Comparison of ENCODE assay signal across 18 cellular contexts in the genomic region with DNA sequence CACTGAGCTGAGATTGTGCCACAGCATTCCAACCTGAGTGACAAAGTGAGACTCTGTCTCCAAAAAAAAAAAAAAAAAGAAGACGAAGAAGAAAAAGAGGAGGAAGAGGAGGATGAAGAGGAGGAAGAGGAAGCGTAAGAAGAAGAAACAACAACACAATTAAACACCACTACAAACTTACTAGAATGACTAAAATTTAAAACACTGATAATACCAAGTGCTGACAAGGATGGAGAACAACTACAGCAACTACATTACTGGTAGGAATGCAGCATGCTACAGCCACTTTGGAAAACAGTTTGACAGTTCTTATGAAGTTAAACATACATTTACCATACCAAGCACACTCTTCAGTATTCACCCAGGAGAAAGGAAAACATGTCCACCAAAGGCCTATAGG. TPM values are rescaled to one million over a fixed set of nuclear protein-coding genes. Genes with fewer than 3 reads are reported as not detected.
A peak's percentile ranks its signal among the peaks of the same experiment; 100 is the strongest.
DNase-seq lines count a peak whose midpoint lies in the region; ATAC-seq, FAIRE-seq and TF ChIP-seq lines count a peak whose summit lies in the region.
"Had no signal": no experiment of that assay in that cellular context is flagged by ENCODE, and none has a peak within 500 bp of the region (broad histone marks: within the 10 kb centered on the region; RNA-seq: fewer than 3 reads in every experiment).

No MANE protein-coding gene starts in this region.

- H3K4me1 Mint-ChIP-seq in stimulated activated memory B cell treated with anti-CD40 and anti-IgM and Interleukin-4, amounts not matched to agents 10 μg/mL and 1 μg/mL and 100 μg/mL, for 72 hours, result peaks cover 68% of the 10 kb centered on the region

- peak overlapping the region; percentile 4 for H3K27ac Mint-ChIP-seq in stimulated activated memory B cell treated with anti-CD40 and anti-IgM and Interleukin-4, amounts not matched to agents 10 μg/mL and 1 μg/mL and 100 μg/mL, for 72 hours
- H3K27ac Mint-ChIP-seq: GM23338, H9, HFFc6 had no signal

- peaks cover 21% of the 10 kb centered on the region for H3K79me2 ChIP-seq in HepG2 (ENCODE audit: insufficient read depth, low read length)
- peaks cover 97% of the 10 kb centered on the region for H3K79me2 ChIP-seq in K562 (ENCODE audit: control insufficient read depth, insufficient read depth, low read length)

- POLR2A ChIA-PET in HepG2 (lab: Yijun Ruan, JAX), result no interaction called here
- POLR2A ChIA-PET in K562 (lab: Yijun Ruan, JAX), result no interaction called here

- no peak for TF ChIP-seq CTCF in HepG2 (CRISPR knock-in tag; IDR thresholded peaks at IDR 0.05)
- TF ChIP-seq CTCF in right lobe of liver (IDR thresholded peaks at IDR 0.05), result no peak
- no peak for TF ChIP-seq CTCF in K562 (IDR thresholded peaks at IDR 0.05 in 2 of 3, conservative IDR thresholded peaks at IDR 0.05 in 1 of 3; ENCODE audit: insufficient read depth in 2 of 3, low read depth in 1 of 3, low read length in 3 of 3)

- DNase-seq in HepG2 (ENCODE audit: low spot score) (no peak), right lobe of liver (no peak), K562 (ENCODE audit: extremely low read depth in 1 of 4, low spot score in 3 of 4) (no peak), DMS114 treated with DMSO at 0.1 percent for 48 hours (lab: John Stamatoyannopoulos, UW; ENCODE audit: unreplicated experiment) (no peak), 8988T (no peak)
- DNase-seq: C1 segment of cervical spinal cord; Calu3; CD4-positive, alpha-beta memory T cell; COR-L47; DMS153; DND-41; H9; HFFc6 had no signal

- no peak for TF ChIP-seq RAD21 in HepG2 (CRISPR knock-in tag; IDR thresholded peaks at IDR 0.05)
- no peak for TF ChIP-seq RAD21 in K562 (CRISPR knock-in tag; conservative IDR thresholded peaks at IDR 0.05 in 1 of 2, IDR thresholded peaks at IDR 0.05 in 1 of 2)

- no peaks in the 10 kb centered on the region for H3K9me1 ChIP-seq in K562 (ENCODE audit: control insufficient read depth, insufficient read depth, low read length)

- in situ Hi-C loops in HepG2 (cut with HindIII; ENCODE audit: extremely low pct_ligation_motif_present, low pct_unique_long_range_greater_than_20kb), result no loop called here
- in situ Hi-C loops in K562 (cut with MboI), result no loop called here

- peaks cover 13% of the 10 kb centered on the region for H3K9me3 Mint-ChIP-seq in stimulated activated memory B cell treated with anti-CD40 and anti-IgM and Interleukin-4, amounts not matched to agents 10 μg/mL and 1 μg/mL and 100 μg/mL, for 72 hours
- H3K9me3 Mint-ChIP-seq: GM23338, H9, HFFc6 had no signal

- H4K20me1 ChIP-seq in HepG2 (ENCODE audit: insufficient read depth, low read length) (no peaks in the 10 kb centered on the region; the same call in 1 of the 2 replicates), K562 (replicated peaks; ENCODE audit: control insufficient read depth, insufficient read depth, low read length) (no peaks in the 10 kb centered on the region)

- no peak overlapping the region for H3K4me2 ChIP-seq in HepG2 (ENCODE audit: low read depth, low read length)
- H3K4me2 ChIP-seq in K562 (ENCODE audit: insufficient read depth, low read length), result no peak overlapping the region
- H3K4me2 ChIP-seq: GM23338 had no signal

- H3K36me3 ChIP-seq in HepG2 (replicated peaks in 1 of 2; ENCODE audit: control insufficient read depth in 1 of 2, insufficient read depth in 2 of 2, low read length in 2 of 2) (no peaks in the 10 kb centered on the region), right lobe of liver (no peaks in the 10 kb centered on the region), K562 (ENCODE audit: control insufficient read depth, insufficient read depth, low read length) (peaks cover 8% of the 10 kb centered on the region)

- TF ChIP-seq EP300 in HepG2 (IDR thresholded peaks at IDR 0.05; ENCODE audit: low read depth in 2 of 2, low read length in 2 of 2) (no peak), HepG2 (CRISPR knock-in tag; IDR thresholded peaks at IDR 0.05; ENCODE audit: borderline replicate concordance) (no peak), K562 (IDR thresholded peaks at IDR 0.05; ENCODE audit: low read length) (no peak)

- H2AFZ ChIP-seq in HepG2 (ENCODE audit: low read length) (no peak overlapping the region), K562 (ENCODE audit: low read depth, low read length) (no peak overlapping the region)
- H2AFZ ChIP-seq: GM23338 had no signal

- BruUV-seq in HepG2 (replicated peaks; lab: Mats Ljungman, UMichigan), result no TSS peak
- BruUV-seq in K562 (replicated peaks; lab: Mats Ljungman, UMichigan), result no TSS peak

- CTCF ChIA-PET in HepG2 (lab: Yijun Ruan, JAX; ENCODE audit: low intra/inter-chr PET ratio, low total read pairs), result no interaction called here
- CTCF ChIA-PET in K562 (lab: Yijun Ruan, JAX; ENCODE audit: low intra/inter-chr PET ratio), result no interaction called here

- ATAC-seq in HepG2 (no peak), right lobe of liver (no peak), K562 (no peak)
- no peak for ATAC-seq in stimulated activated memory B cell treated with anti-CD40 and anti-IgM and Interleukin-4, amounts not matched to agents 10 μg/mL and 1 μg/mL and 100 μg/mL, for 72 hours
- ATAC-seq: GM23338, HCT116 had no signal

- H3K27me3 Mint-ChIP-seq in stimulated activated memory B cell treated with anti-CD40 and anti-IgM and Interleukin-4, amounts not matched to agents 10 μg/mL and 1 μg/mL and 100 μg/mL, for 72 hours, result no peaks in the 10 kb centered on the region
- H3K27me3 Mint-ChIP-seq: CD4-positive, alpha-beta memory T cell had no signal

- H3K4me1 ChIP-seq in HepG2 (ENCODE audit: insufficient read depth, low read length) (peaks cover 16% of the 10 kb centered on the region), right lobe of liver (no peaks in the 10 kb centered on the region), K562 (replicated peaks in 1 of 2; ENCODE audit: control insufficient read depth in 2 of 2, insufficient read depth in 2 of 2, low read length in 2 of 2) (peaks cover 0 to 5% of the 10 kb centered on the region in 2 experiments; a peak in 2 of 5 replicates)

- H3K9me3 ChIP-seq in HepG2 (ENCODE audit: low read length) (no peaks in the 10 kb centered on the region), right lobe of liver (no peaks in the 10 kb centered on the region), K562 (replicated peaks; ENCODE audit: control insufficient read depth, insufficient read depth, low read depth, low read length) (peaks cover 4% of the 10 kb centered on the region; the same call in 1 of the 2 replicates)

- H3K4me3 ChIP-seq in HepG2 (replicated peaks in 1 of 3; ENCODE audit: insufficient read depth in 1 of 3, low read depth in 2 of 3, low read length in 3 of 3), result no peak overlapping the region
- no peak overlapping the region for H3K4me3 ChIP-seq in right lobe of liver
- H3K4me3 ChIP-seq in K562, result no peak overlapping the region
- H3K4me3 ChIP-seq: GM23338 had no signal

- WGBS in HepG2 (ENCODE audit: low lambda C conversion rate), result 98% methylated on average over 2 of the region's 2 CpGs
- WGBS in right lobe of liver (ENCODE audit: insufficient coverage, low coverage, low lambda C conversion rate, missing lambda C conversion rate), result 88% methylated on average over 1 of the region's 2 CpGs
- no CpG with 5 or more reads among the region's 2 CpGs for WGBS in K562 (ENCODE audit: insufficient coverage, low coverage, missing lambda C conversion rate)

- H3K4me3 Mint-ChIP-seq in stimulated activated memory B cell treated with anti-CD40 and anti-IgM and Interleukin-4, amounts not matched to agents 10 μg/mL and 1 μg/mL and 100 μg/mL, for 72 hours, result no peak overlapping the region
- H3K4me3 Mint-ChIP-seq: CD4-positive, alpha-beta memory T cell; GM23338; H9; HFFc6 had no signal

- peaks cover 47% of the 10 kb centered on the region for H3K36me3 Mint-ChIP-seq in stimulated activated memory B cell treated with anti-CD40 and anti-IgM and Interleukin-4, amounts not matched to agents 10 μg/mL and 1 μg/mL and 100 μg/mL, for 72 hours

- TF ChIP-seq POLR2A in HepG2 (IDR thresholded peaks at IDR 0.05; ENCODE audit: insufficient read depth in 1 of 2, low read depth in 2 of 2, low read length in 2 of 2), result no peak
- no peak for TF ChIP-seq POLR2A in right lobe of liver (IDR thresholded peaks at IDR 0.05)
- TF ChIP-seq POLR2A in K562 (conservative IDR thresholded peaks at IDR 0.05), result no peak

- no peak overlapping the region for H3K9ac ChIP-seq in HepG2 (ENCODE audit: insufficient read depth, low read depth, low read length)
- H3K9ac ChIP-seq in K562 (ENCODE audit: insufficient read depth in 1 of 2, low read depth in 2 of 2, low read length in 2 of 2), result no peak overlapping the region

- H3K27me3 ChIP-seq in HepG2 (ENCODE audit: control insufficient read depth in 1 of 2, insufficient read depth in 2 of 2, low read length in 2 of 2), result no peaks in the 10 kb centered on the region
- no peaks in the 10 kb centered on the region for H3K27me3 ChIP-seq in right lobe of liver
- no peaks in the 10 kb centered on the region for H3K27me3 ChIP-seq in K562 (ENCODE audit: control insufficient read depth in 2 of 2, insufficient read depth in 2 of 2, low read length in 2 of 2)

- H3K27ac ChIP-seq in HepG2 (ENCODE audit: extremely low read length, insufficient read depth, low read length) (no peak overlapping the region), right lobe of liver (no peak overlapping the region), K562 (ENCODE audit: extremely low read depth, low read depth, low read length) (no peak overlapping the region)

- FAIRE-seq in HepG2 (lab: Jason Lieb, UNC) (no peak), K562 (lab: Jason Lieb, UNC) (no peak)
- FAIRE-seq: G401.6, GM12892 had no signal

- intact Hi-C loops in HepG2 (cut with micrococcal nuclease; ENCODE audit: unreplicated experiment) (no loop called here), right lobe of liver (cut with DNase I) (no loop called here), K562 (cut with micrococcal nuclease) (no loop called here)

RNA-seq across cellular contexts. Expression of gene LRBA, which starts 24.1 kb away (rescaled TPM):
- 37.2 and 67.1 TPM in 2 replicates for total RNA-seq in HepG2 (2016; rRNA removed; fragmentation: Illumina TruSeq; extraction: Trizol)
- 13.5 and 14.5 TPM in 2 replicates for total RNA-seq in HepG2 (2016; cell fraction: cytosol; rRNA removed; fragmentation: Illumina TruSeq; extraction: Trizol; ENCODE audit: low read depth)
- total RNA-seq in HepG2 (2016; cell fraction: insoluble cytoplasmic fraction; rRNA removed; fragmentation: Illumina TruSeq; extraction: Trizol), result 36.8 and 61.9 TPM in 2 replicates
- total RNA-seq in HepG2 (2016; cell fraction: membrane; rRNA removed; fragmentation: Illumina TruSeq; extraction: Trizol), result 13.6 and 15.8 TPM in 2 replicates
- 75.4 and 80.4 TPM in 2 replicates for total RNA-seq in HepG2 (2016; cell fraction: nucleus; rRNA removed; fragmentation: Illumina TruSeq; extraction: Trizol)
- polyA plus RNA-seq in HepG2 (2011; rRNA removed), result 18.5 and 21.0 TPM in 2 replicates
- 20.5 and 24.1 TPM in 2 replicates for polyA plus RNA-seq in HepG2 (2011; cell fraction: cytosol; rRNA removed)
- 14.7 and 16.7 TPM in 2 replicates for polyA plus RNA-seq in HepG2 (2011; cell fraction: nucleus; rRNA removed)
- 22.3 and 23.6 TPM in 2 replicates for polyA plus RNA-seq in HepG2 (2012)
- 0.95 and 1.0 TPM in 2 replicates for polyA plus RNA-seq in HepG2 (2016; cell fraction: cytosol; fragmentation: Illumina TruSeq; extraction: Trizol; ENCODE audit: low read depth)
- 38.5 and 39.8 TPM in 2 replicates for polyA plus RNA-seq in HepG2 (2016; cell fraction: insoluble cytoplasmic fraction; fragmentation: Illumina TruSeq; extraction: Trizol; ENCODE audit: low read depth)
- 3.2 and 4.8 TPM in 2 replicates for polyA plus RNA-seq in HepG2 (2016; cell fraction: membrane; fragmentation: Illumina TruSeq; extraction: Trizol; ENCODE audit: low read depth)
- 21.6 and 21.9 TPM in 2 replicates for polyA plus RNA-seq in HepG2 (2016; cell fraction: nucleus; fragmentation: Illumina TruSeq; extraction: Trizol; ENCODE audit: insufficient read depth, low read depth)
- polyA minus RNA-seq in HepG2 (2011; rRNA and poly(A)+ RNA removed; ENCODE audit: low replicate concordance), result 85.2 TPM in 2 replicates
- 45.2 and 56.0 TPM in 2 replicates for polyA minus RNA-seq in HepG2 (2011; cell fraction: cytosol; rRNA and poly(A)+ RNA removed)
- polyA minus RNA-seq in HepG2 (2011; cell fraction: nucleus; rRNA and poly(A)+ RNA removed), result 224 and 240 TPM in 2 replicates
- total RNA-seq in right lobe of liver, result 10 to 100 TPM; 18.9 to 48.1 (median 24.5) TPM
- total RNA-seq in K562 (2011; cell fraction: chromatin; rRNA removed; ENCODE audit: low replicate concordance), result 104 and 363 TPM in 2 replicates
- total RNA-seq in K562 (2011; cell fraction: nucleolus; rRNA removed), result 53.9 and 87.2 TPM in 2 replicates
- 148 and 201 TPM in 2 replicates for total RNA-seq in K562 (2011; cell fraction: nucleoplasm; rRNA removed)
- 55.5 and 60.2 TPM in 2 replicates for total RNA-seq in K562 (2014; rRNA removed)
- 88.7 and 92.7 TPM in 2 replicates for total RNA-seq in K562 (2014; rRNA removed; fragmentation: Illumina TruSeq; extraction: Trizol)
- total RNA-seq in K562 (2015; rRNA removed; fragmentation: Illumina TruSeq; extraction: Trizol), result 82.6 and 87.3 TPM in 2 replicates
- 63.0 and 65.9 TPM in 2 replicates for total RNA-seq in K562 (2021)
- polyA plus RNA-seq in K562 (2011; rRNA removed), result 36.8 and 46.1 TPM in 2 replicates
- polyA plus RNA-seq in K562 (2011; cell fraction: cytosol; rRNA removed), result 29.9 and 41.2 TPM in 2 replicates
- 32.0 and 38.6 TPM in 2 replicates for polyA plus RNA-seq in K562 (2011; cell fraction: nucleus; rRNA removed)
- 42.7 and 50.5 TPM in 2 replicates for polyA plus RNA-seq in K562 (2012)
- polyA plus RNA-seq in K562 (2014; fragmentation: Illumina TruSeq; extraction: Trizol), result 46.8 and 59.7 TPM in 2 replicates
- 10 to 100 TPM; 24.2 to 32.1 TPM for polyA plus RNA-seq in K562 (2014; fragmentation: Nextera tagmentation; extraction: Ambion mirVana)
- polyA plus RNA-seq in K562 (2014; rRNA removed), result 31.9 and 34.4 TPM in 2 replicates
- polyA minus RNA-seq in K562 (2011; rRNA and poly(A)+ RNA removed), result 341 and 347 TPM in 2 replicates
- polyA minus RNA-seq in K562 (2011; cell fraction: cytosol; rRNA and poly(A)+ RNA removed), result 82.8 and 105 TPM in 2 replicates
- 202 and 311 TPM in 2 replicates for polyA minus RNA-seq in K562 (2011; cell fraction: nucleus; rRNA and poly(A)+ RNA removed)

Comparison
In these comparisons a context has a peak if more than half of its experiments do, and no peak if none do; other contexts are left out.
1. Of the 241 proteins assayed by ChIP-seq in both HepG2 and K562: peak only in HepG2: none; only in K562: ZFP36 and ZNF407; in both: none; in neither: 239.